Comparison of ENCODE assay signal across 12 cellular contexts in the genomic region with DNA sequence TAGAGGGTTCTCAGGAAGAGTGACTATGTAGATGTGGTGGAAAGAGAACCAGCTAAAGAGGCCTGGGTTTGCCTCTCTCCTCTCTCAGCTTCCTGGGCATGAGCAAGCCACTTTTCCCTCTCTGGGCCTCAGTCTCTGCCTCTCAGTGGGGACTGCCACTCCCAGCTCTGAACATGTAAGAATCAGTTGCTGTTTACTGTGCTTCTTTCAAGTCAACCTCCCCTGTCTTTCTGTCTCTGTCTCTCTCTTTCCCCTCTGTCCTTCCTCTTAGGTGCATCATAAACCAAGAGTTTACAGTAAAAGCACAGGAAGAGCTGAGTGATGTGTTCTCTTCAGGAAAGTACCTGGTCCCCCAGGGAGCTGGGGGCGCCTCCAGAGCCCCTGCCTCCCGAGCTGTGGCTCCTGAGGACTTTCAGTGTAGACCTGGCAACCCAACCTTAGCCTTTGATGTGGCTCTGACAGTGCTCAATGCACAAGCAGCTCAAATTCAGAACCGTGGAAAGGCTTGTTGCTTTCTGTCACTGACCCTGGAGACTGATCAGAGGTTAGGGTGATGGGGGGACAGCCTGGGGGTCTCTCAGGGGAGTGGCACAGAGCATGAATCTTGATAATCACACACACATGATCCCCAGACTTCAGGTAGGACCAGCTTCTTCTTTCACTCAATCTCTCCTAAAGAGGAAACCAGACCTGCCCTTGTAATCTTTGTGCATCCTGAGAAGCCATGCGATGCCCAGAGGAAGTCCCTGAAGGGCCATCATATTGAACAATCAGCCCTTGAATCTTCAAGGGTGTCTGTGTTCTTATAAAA. TPM values are rescaled to one million over a fixed set of nuclear protein-coding genes. Genes with fewer than 3 reads are reported as not detected.
DNase-seq lines count a peak whose midpoint lies in the region; ATAC-seq and TF ChIP-seq lines count a peak whose summit lies in the region.
"Had no signal": no experiment of that assay in that cellular context is flagged by ENCODE, and none has a peak within 500 bp of the region (broad histone marks: within the 10 kb centered on the region; RNA-seq: fewer than 3 reads in every experiment).

No MANE protein-coding gene starts in this region.

- no peaks in the 10 kb centered on the region for H3K9me3 Mint-ChIP-seq in activated T-cell treated with anti-CD3 and anti-CD28 coated beads, Interleukin-2, amount 50 U/mL, for 4 hours

- ATAC-seq in GM19397 (IDR thresholded peaks at IDR 0.05; ENCODE audit: unreplicated experiment), result peak; percentile 56
- peak; percentile 41 for ATAC-seq in HG03354 (IDR thresholded peaks at IDR 0.05; ENCODE audit: poor library complexity, severe bottlenecking, unreplicated experiment)
- ATAC-seq in activated T-cell treated with anti-CD3 and anti-CD28 coated beads, Interleukin-2, amount 50 U/mL, for 4 hours, result peak; percentile 87 to 88
- ATAC-seq in left cardiac atrium, result no peak
- ATAC-seq: right cardiac atrium had no signal

- no peak overlapping the region for H3K4me3 ChIP-seq in BE2C (ENCODE audit: low read depth, low read length)

- no peaks in the 10 kb centered on the region for H3K9me3 ChIP-seq in BE2C

- peaks cover 58% of the 10 kb centered on the region for H3K4me1 Mint-ChIP-seq in activated T-cell treated with anti-CD3 and anti-CD28 coated beads, Interleukin-2, amount 50 U/mL, for 4 hours (ENCODE audit: low read depth)

- peak; percentile 45 for DNase-seq in activated T-cell treated with anti-CD3 and anti-CD28 coated beads, Interleukin-2, amount 50 U/mL, for 4 hours
- peak in 2 of 3 experiments; percentile 27 to 42 for DNase-seq in stimulated activated CD4-positive, alpha-beta T cell treated with anti-CD3 and anti-CD28 coated beads, TNF-alpha, amount 100 ng/mL, for 4 hours (ENCODE audit: low read depth in 3 of 3)
- DNase-seq in left cardiac atrium (no peak), NCI-H1092 treated with DMSO at 0.1 percent for 48 hours (lab: John Stamatoyannopoulos, UW) (no peak), BE2C (no peak), glomerular visceral epithelial cell (ENCODE audit: extremely low spot score) (no peak)
- DNase-seq: activated CD4-positive, CD25-positive, alpha-beta regulatory T cell treated with anti-CD3 and anti-CD28 coated beads, Interleukin-2, amount 50 U/mL, for 72 hours; kidney glomerular epithelial cell; NCI-H748 treated with DMSO at 0.1 percent for 48 hours; right cardiac atrium had no signal

- no peaks in the 10 kb centered on the region for H3K36me3 Mint-ChIP-seq in activated T-cell treated with anti-CD3 and anti-CD28 coated beads, Interleukin-2, amount 50 U/mL, for 4 hours (ENCODE audit: insufficient read depth)

- no peaks in the 10 kb centered on the region for H3K27me3 Mint-ChIP-seq in activated T-cell treated with anti-CD3 and anti-CD28 coated beads, Interleukin-2, amount 50 U/mL, for 4 hours (ENCODE audit: low read depth)

- H3K27me3 ChIP-seq in BE2C, result no peaks in the 10 kb centered on the region

- peak overlapping the region; percentile 58 for H3K4me3 Mint-ChIP-seq in activated T-cell treated with anti-CD3 and anti-CD28 coated beads, Interleukin-2, amount 50 U/mL, for 4 hours

- TF ChIP-seq CTCF in BE2C (IDR thresholded peaks at IDR 0.05; ENCODE audit: low read depth, low read length), result no peak

- no peaks in the 10 kb centered on the region for H3K36me3 ChIP-seq in BE2C

- intact Hi-C loops in left cardiac atrium (cut with DNase I), result no loop called here

- H3K4me1 ChIP-seq in BE2C, result no peaks in the 10 kb centered on the region

RNA-seq across cellular contexts. Expression of a gene that starts 59.4 kb away (rescaled TPM):
- 100 to 1,000 TPM; 130 to 192 (median 141) TPM for total RNA-seq in activated T-cell treated with anti-CD3 and anti-CD28 coated beads, Interleukin-2, amount 50 U/mL, for 4 hours
- total RNA-seq in left cardiac atrium, result 1 to 10 TPM in 1 of 2 donors, under 1 TPM in 1; 0.91 to 1.2 TPM
- not detected for polyA plus RNA-seq in BE2C (2012; ENCODE audit: insufficient read depth, insufficient read length, low read depth)

Comparison
In these comparisons a context has a peak if more than half of its experiments do, and no peak if none do; other contexts are left out.
1. ATAC-seq: peak in GM19397 (single experiment), HG03354 (single experiment) and activated T-cell treated with anti-CD3 and anti-CD28 coated beads, Interleukin-2, amount 50 U/mL, for 4 hours (2 of 2); none in left cardiac atrium (0 of 2).
2. DNase-seq: peak in activated T-cell treated with anti-CD3 and anti-CD28 coated beads, Interleukin-2, amount 50 U/mL, for 4 hours (single experiment) and stimulated activated CD4-positive, alpha-beta T cell treated with anti-CD3 and anti-CD28 coated beads, TNF-alpha, amount 100 ng/mL, for 4 hours (2 of 3); none in left cardiac atrium (single experiment), NCI-H1092 treated with DMSO at 0.1 percent for 48 hours (single experiment), BE2C (single experiment) and glomerular visceral epithelial cell (single experiment).
3. RNA of a gene that starts 59.4 kb away (total RNA-seq): 130 to 192 TPM in activated T-cell treated with anti-CD3 and anti-CD28 coated beads, Interleukin-2, amount 50 U/mL, for 4 hours; 0.91 to 1.2 TPM in left cardiac atrium; every median in the first group is over 10 times any median in the second.